ENCODE assay signal across 10 cellular contexts in genomic region chr17:45230787-45231480, GRCh38. TPM values are rescaled to one million over a fixed set of nuclear protein-coding genes. Genes with fewer than 3 reads are reported as not detected.
DNase-seq lines count a peak whose midpoint lies in the region; ATAC-seq and TF ChIP-seq lines count a peak whose summit lies in the region.
"Had no signal": no experiment of that assay in that cellular context is flagged by ENCODE, and none has a peak within 500 bp of the region (broad histone marks: within the 10 kb centered on the region; RNA-seq: fewer than 3 reads in every experiment).

No MANE protein-coding gene starts in this region.

- no peaks in the 10 kb centered on the region for H3K9me3 ChIP-seq in psoas muscle

- DNase-seq in DMS53 (lab: John Stamatoyannopoulos, UW) = peak; percentile 51
- DNase-seq in DMS53 treated with DMSO at 0.1 percent for 48 hours (lab: John Stamatoyannopoulos, UW; ENCODE audit: unreplicated experiment) = no peak
- peak; percentile 89 for DNase-seq in NCI-H69 (lab: John Stamatoyannopoulos, UW)
- peak; percentile 86 for DNase-seq in chondrocyte (ENCODE audit: low spot score)
- DNase-seq in psoas muscle = peak; percentile 45 to 83
- no peak for DNase-seq in amniotic stem cell (lab: John Stamatoyannopoulos, UW)
- no peak for DNase-seq in T1000 (lab: John Stamatoyannopoulos, UW)
- DNase-seq in NCI-H774 (lab: John Stamatoyannopoulos, UW) = no peak

- peaks cover 3% of the 10 kb centered on the region for H3K27me3 Mint-ChIP-seq in chondrocyte (ENCODE audit: low read depth)

- peaks cover 15% of the 10 kb centered on the region for H3K4me1 ChIP-seq in psoas muscle

- no peak overlapping the region for H3K27ac ChIP-seq in psoas muscle
- H3K27ac ChIP-seq: 22Rv1 had no signal

- H3K27ac Mint-ChIP-seq in chondrocyte (ENCODE audit: unreplicated experiment) = no peak overlapping the region

- no peaks in the 10 kb centered on the region for H3K36me3 ChIP-seq in psoas muscle (ENCODE audit: insufficient read depth in 1 of 2, low read depth in 1 of 2)

- H3K4me1 Mint-ChIP-seq in chondrocyte (ENCODE audit: low read depth) = no peaks in the 10 kb centered on the region

- H3K9me3 Mint-ChIP-seq in chondrocyte (ENCODE audit: low read depth) = no peaks in the 10 kb centered on the region

- no peak overlapping the region for H3K4me3 Mint-ChIP-seq in chondrocyte (ENCODE audit: unreplicated experiment)

- no peaks in the 10 kb centered on the region for H3K36me3 Mint-ChIP-seq in chondrocyte (ENCODE audit: low read depth)

- intact Hi-C loops in psoas muscle (cut with DNase I) = no loop called here

- no peak for TF ChIP-seq CTCF in chondrocyte (IDR thresholded peaks at IDR 0.05)
- TF ChIP-seq CTCF in psoas muscle (IDR thresholded peaks at IDR 0.05) = no peak

- WGBS in psoas muscle, 3 donors = 27 to 62% (median 44%) methylated on average over 11 to 12 of the region's 12 CpGs

- H3K4me3 ChIP-seq in psoas muscle = no peak overlapping the region

- no peaks in the 10 kb centered on the region for H3K27me3 ChIP-seq in psoas muscle (ENCODE audit: insufficient read depth in 3 of 3, low read length in 2 of 3)

- ATAC-seq in psoas muscle = no peak

RNA-seq across cellular contexts. Expression of gene FMNL1, which starts 9.2 kb away (rescaled TPM):
- total RNA-seq in chondrocyte (0.89 to 2.0 TPM (median 1.8 TPM) in 3 replicates), psoas muscle (1 to 10 TPM; 5.4 to 6.5 (median 6.0) TPM)
- polyA plus RNA-seq in psoas muscle = 1 to 10 TPM; 1.8 to 2.4 (median 2.3) TPM

RNA-seq across cellular contexts. Expression of gene SPATA32, which starts 31.0 kb away (rescaled TPM):
- total RNA-seq in chondrocyte (not detected in 3 replicates), psoas muscle (under 1 TPM in 1 of 4 donors, not detected in 3; 0.11 TPM)
- polyA plus RNA-seq in psoas muscle = not detected
- total RNA-seq: subcutaneous adipose tissue had no signal

Comparison
In these comparisons a context has a peak if more than half of its experiments do, and no peak if none do; other contexts are left out.
1. DNase-seq: peak in DMS53 (single experiment), NCI-H69 (single experiment), chondrocyte (single experiment) and psoas muscle (2 of 2); none in DMS53 treated with DMSO at 0.1 percent for 48 hours (single experiment), amniotic stem cell (single experiment), T1000 (single experiment) and NCI-H774 (single experiment).